ENCODE assay signal across 37 cellular contexts in the genomic region with DNA sequence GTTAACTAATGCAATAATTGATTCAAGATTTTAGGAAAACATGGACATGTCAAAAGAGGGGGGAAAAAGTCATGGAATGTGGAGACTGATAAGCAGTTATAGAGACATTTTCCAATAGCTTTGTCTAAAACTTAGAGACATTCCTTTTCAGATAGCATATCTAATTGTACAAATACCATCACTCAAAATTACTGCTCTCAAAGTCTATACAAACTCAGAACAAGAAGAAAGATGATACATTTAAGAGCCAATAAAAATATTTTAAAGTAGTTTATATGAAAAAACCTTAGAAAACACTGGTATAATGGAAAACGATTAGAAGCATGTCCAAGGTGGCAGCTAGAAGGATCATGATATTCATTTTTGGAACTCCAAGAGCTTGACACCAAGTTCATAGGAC.
"Had no signal": no experiment of that assay in that cellular context is flagged by ENCODE, and none has a peak within 500 bp of the region (broad histone marks: within the 10 kb centered on the region; RNA-seq: fewer than 3 reads in every experiment).

No MANE protein-coding gene starts in this region.

- H3K4me1 ChIP-seq: Peyer's patch, SJSA1 had no signal

- H3K27ac ChIP-seq: Peyer's patch, SJSA1, VCaP had no signal

- H3K27me3 ChIP-seq: Peyer's patch, SJSA1 had no signal

- DNase-seq: activated B cell treated with CpG ODN at 0.5 μM for 24 hours; activated CD4-positive, alpha-beta memory T cell treated with anti-CD3 and anti-CD28 coated beads, Interleukin-2, amount 10 ng/mL, durations not matched to agents 7 days and 5 days; activated CD4-positive, alpha-beta T cell treated with anti-CD3 and anti-CD28 coated beads for 1 hour; activated CD4-positive, alpha-beta T cell treated with anti-CD3 and anti-CD28 coated beads for 48 hours; activated CD8-positive, alpha-beta memory T cell treated with anti-CD3 and anti-CD28 coated beads for 24 hours; activated CD8-positive, alpha-beta memory T cell treated with anti-CD3 and anti-CD28 coated beads, Interleukin-2, amount 10 ng/mL, durations not matched to agents 7 days and 5 days; activated CD8-positive, alpha-beta memory T cell treated with anti-CD3 and anti-CD28 coated beads, Interleukin-2, amount 50 U/mL, for 48 hours; activated effector memory CD4-positive, alpha-beta T cell treated with Interleukin-2 at 50 U/mL for 16 hours; activated naive CD4-positive, alpha-beta T cell treated with anti-CD3 and anti-CD28 coated beads, Interleukin-2, amount 10 ng/mL, durations not matched to agents 7 days and 5 days; activated naive CD8-positive, alpha-beta T cell treated with anti-CD3 and anti-CD28 coated beads, Interleukin-2, amount 50 U/mL, for 24 hours; activated T-cell treated with anti-CD3 and anti-CD28 coated beads, Interleukin-2, amount 50 U/mL, for 48 hours; anterior cingulate cortex; central memory CD4-positive, alpha-beta T cell; NCI-H1048; NCI-H1105 treated with DMSO at 0.1 percent for 48 hours; NCI-H1436; NCI-H1694; NCI-H1930; NCI-H2081 treated with DMSO at 0.1 percent for 48 hours; NCI-H226; NCI-H446 treated with DMSO at 0.1 percent for 48 hours; NCI-H524; NCI-H69; NCI-H82; PC-3; Peyer's patch; RPMI8226; SHP77 treated with DMSO at 0.1 percent for 48 hours; SW 1271; T-helper 1 cell; T-helper 2 cell; T-helper 9 cell had no signal

- H3K36me3 Mint-ChIP-seq: activated CD8-positive, alpha-beta memory T cell treated with anti-CD3 and anti-CD28 coated beads, Interleukin-2, amount 10 ng/mL, durations not matched to agents 7 days and 5 days; activated naive CD4-positive, alpha-beta T cell treated with anti-CD3 and anti-CD28 coated beads, Interleukin-2, amount 10 ng/mL, durations not matched to agents 7 days and 5 days; activated naive CD8-positive, alpha-beta T cell; brain had no signal

- H3K4me1 Mint-ChIP-seq: activated B cell treated with CpG ODN at 0.5 μM for 24 hours; activated CD4-positive, alpha-beta memory T cell treated with anti-CD3 and anti-CD28 coated beads, Interleukin-2, amount 10 ng/mL, durations not matched to agents 7 days and 5 days; activated CD8-positive, alpha-beta memory T cell treated with anti-CD3 and anti-CD28 coated beads, Interleukin-2, amount 10 ng/mL, durations not matched to agents 7 days and 5 days; activated naive CD4-positive, alpha-beta T cell treated with anti-CD3 and anti-CD28 coated beads, Interleukin-2, amount 10 ng/mL, durations not matched to agents 7 days and 5 days had no signal

- H3K36me3 ChIP-seq: Peyer's patch, SJSA1 had no signal

- H3K9ac ChIP-seq: KMS-11 had no signal

- H3K27ac Mint-ChIP-seq: activated B cell treated with CpG ODN at 0.5 μM for 24 hours; activated CD4-positive, alpha-beta memory T cell treated with anti-CD3 and anti-CD28 coated beads, Interleukin-2, amount 10 ng/mL, durations not matched to agents 7 days and 5 days; activated CD8-positive, alpha-beta memory T cell treated with anti-CD3 and anti-CD28 coated beads, Interleukin-2, amount 10 ng/mL, durations not matched to agents 7 days and 5 days; activated naive CD4-positive, alpha-beta T cell treated with anti-CD3 and anti-CD28 coated beads, Interleukin-2, amount 10 ng/mL, durations not matched to agents 7 days and 5 days; activated naive CD8-positive, alpha-beta T cell; activated naive CD8-positive, alpha-beta T cell treated with anti-CD3 and anti-CD28 coated beads, Interleukin-2, amount 50 U/mL, for 24 hours; brain had no signal

- H3K27me3 Mint-ChIP-seq: activated B cell treated with CpG ODN at 0.5 μM for 24 hours; activated CD4-positive, alpha-beta memory T cell treated with anti-CD3 and anti-CD28 coated beads, Interleukin-2, amount 10 ng/mL, durations not matched to agents 7 days and 5 days; activated naive CD8-positive, alpha-beta T cell treated with anti-CD3 and anti-CD28 coated beads, Interleukin-2, amount 50 U/mL, for 24 hours; brain had no signal

- H3K9me3 ChIP-seq: Peyer's patch, SJSA1 had no signal

- ATAC-seq: activated CD8-positive, alpha-beta memory T cell treated with anti-CD3 and anti-CD28 coated beads, Interleukin-2, amount 10 ng/mL, durations not matched to agents 7 days and 5 days; activated naive CD8-positive, alpha-beta T cell treated with anti-CD3 and anti-CD28 coated beads, Interleukin-2, amount 50 U/mL, for 24 hours; PC-3 had no signal

- H3K4me3 Mint-ChIP-seq: activated B cell treated with CpG ODN at 0.5 μM for 24 hours; activated CD4-positive, alpha-beta memory T cell treated with anti-CD3 and anti-CD28 coated beads, Interleukin-2, amount 10 ng/mL, durations not matched to agents 7 days and 5 days; activated CD8-positive, alpha-beta memory T cell treated with anti-CD3 and anti-CD28 coated beads, Interleukin-2, amount 10 ng/mL, durations not matched to agents 7 days and 5 days; activated naive CD4-positive, alpha-beta T cell treated with anti-CD3 and anti-CD28 coated beads, Interleukin-2, amount 10 ng/mL, durations not matched to agents 7 days and 5 days; activated naive CD8-positive, alpha-beta T cell; activated naive CD8-positive, alpha-beta T cell treated with anti-CD3 and anti-CD28 coated beads, Interleukin-2, amount 50 U/mL, for 24 hours; brain had no signal

- H3K4me3 ChIP-seq: Peyer's patch, SJSA1 had no signal

- H3K9me3 Mint-ChIP-seq: activated B cell treated with CpG ODN at 0.5 μM for 24 hours; activated CD4-positive, alpha-beta memory T cell treated with anti-CD3 and anti-CD28 coated beads, Interleukin-2, amount 10 ng/mL, durations not matched to agents 7 days and 5 days; activated naive CD4-positive, alpha-beta T cell treated with anti-CD3 and anti-CD28 coated beads, Interleukin-2, amount 10 ng/mL, durations not matched to agents 7 days and 5 days; activated naive CD8-positive, alpha-beta T cell treated with anti-CD3 and anti-CD28 coated beads, Interleukin-2, amount 50 U/mL, for 24 hours; brain had no signal
